Comparison of ENCODE assay signal across 15 cellular contexts in the genomic region with DNA sequence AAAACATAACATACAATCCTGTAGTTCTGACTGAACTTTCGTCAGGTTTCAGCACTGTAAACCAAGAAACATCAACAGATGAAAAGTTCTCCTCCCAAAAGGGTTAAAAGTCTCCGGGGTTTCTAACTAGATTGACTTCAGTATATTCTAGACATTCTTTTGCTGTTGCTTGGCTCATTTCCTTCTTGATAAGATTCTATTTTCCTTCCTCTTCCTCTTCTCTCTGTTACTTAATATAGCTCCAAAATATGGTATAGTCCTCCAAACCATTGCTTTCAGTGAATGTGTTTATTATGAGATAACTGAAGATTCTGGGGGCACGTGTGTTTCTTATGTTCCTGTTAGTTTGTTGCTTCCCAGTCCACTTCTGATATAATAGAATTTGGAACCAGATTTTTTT. TPM values are rescaled to one million over a fixed set of nuclear protein-coding genes. Genes with fewer than 3 reads are reported as not detected.
DNase-seq lines count a peak whose midpoint lies in the region; ATAC-seq lines count a peak whose summit lies in the region.
"Had no signal": no experiment of that assay in that cellular context is flagged by ENCODE, and none has a peak within 500 bp of the region (broad histone marks: within the 10 kb centered on the region; RNA-seq: fewer than 3 reads in every experiment).

No MANE protein-coding gene starts in this region.

- H3K4me1 Mint-ChIP-seq in activated naive CD4-positive, alpha-beta T cell treated with anti-CD3 and anti-CD28 coated beads, Interleukin-2, amount 50 U/mL, for 24 hours, result no peaks in the 10 kb centered on the region
- peaks cover 4% of the 10 kb centered on the region for H3K4me1 Mint-ChIP-seq in activated naive CD4-positive, alpha-beta T cell treated with anti-CD3 and anti-CD28 coated beads for 36 hours (ENCODE audit: low read depth)

- peaks cover 2% of the 10 kb centered on the region for H3K36me3 Mint-ChIP-seq in activated naive CD4-positive, alpha-beta T cell treated with anti-CD3 and anti-CD28 coated beads, Interleukin-2, amount 50 U/mL, for 24 hours
- H3K36me3 Mint-ChIP-seq in activated naive CD4-positive, alpha-beta T cell treated with anti-CD3 and anti-CD28 coated beads for 36 hours (ENCODE audit: low read depth), result no peaks in the 10 kb centered on the region
- H3K36me3 Mint-ChIP-seq: neural progenitor cell had no signal

- no peak for DNase-seq in activated naive CD4-positive, alpha-beta T cell treated with anti-CD3 and anti-CD28 coated beads for 36 hours
- DNase-seq in NCI-H226 (peak; percentile 40), dermis blood vessel endothelial cell (peak; percentile 47), NCI-H748 treated with DMSO at 0.1 percent for 48 hours (lab: John Stamatoyannopoulos, UW) (no peak)
- DNase-seq: activated CD4-positive, alpha-beta T cell treated with anti-CD3 and anti-CD28 coated beads for 48 hours; activated effector memory CD4-positive, alpha-beta T cell treated with Interleukin-2 at 50 U/mL for 16 hours; CD4-positive, alpha-beta memory T cell; psoas muscle; stimulated activated CD4-positive, alpha-beta T cell treated with anti-CD3 and anti-CD28 coated beads, Interleukin-4, amount 100 ng/mL, for 24 hours had no signal

- peaks cover 1% of the 10 kb centered on the region for H3K27me3 Mint-ChIP-seq in activated naive CD4-positive, alpha-beta T cell treated with anti-CD3 and anti-CD28 coated beads, Interleukin-2, amount 50 U/mL, for 24 hours
- peaks cover 6% of the 10 kb centered on the region for H3K27me3 Mint-ChIP-seq in activated naive CD4-positive, alpha-beta T cell treated with anti-CD3 and anti-CD28 coated beads for 36 hours (ENCODE audit: low read depth)

- ATAC-seq in GM21381 (IDR thresholded peaks at IDR 0.05; ENCODE audit: unreplicated experiment) (no peak), GM18861 (IDR thresholded peaks at IDR 0.05; ENCODE audit: unreplicated experiment) (no peak), HG02938 (IDR thresholded peaks at IDR 0.05; ENCODE audit: unreplicated experiment) (no peak)
- ATAC-seq: esophagus mucosa had no signal

- no peak overlapping the region for H3K4me3 Mint-ChIP-seq in activated naive CD4-positive, alpha-beta T cell treated with anti-CD3 and anti-CD28 coated beads, Interleukin-2, amount 50 U/mL, for 24 hours
- H3K4me3 Mint-ChIP-seq in activated naive CD4-positive, alpha-beta T cell treated with anti-CD3 and anti-CD28 coated beads for 36 hours, result no peak overlapping the region
- H3K4me3 Mint-ChIP-seq: CD4-positive, alpha-beta memory T cell; neural progenitor cell had no signal

- peak overlapping the region; percentile 31 for H3K27ac Mint-ChIP-seq in activated naive CD4-positive, alpha-beta T cell treated with anti-CD3 and anti-CD28 coated beads, Interleukin-2, amount 50 U/mL, for 24 hours
- no peak overlapping the region for H3K27ac Mint-ChIP-seq in activated naive CD4-positive, alpha-beta T cell treated with anti-CD3 and anti-CD28 coated beads for 36 hours
- H3K27ac Mint-ChIP-seq: neural progenitor cell had no signal

- intact Hi-C loops in activated naive CD4-positive, alpha-beta T cell treated with anti-CD3 and anti-CD28 coated beads for 36 hours (cut with micrococcal nuclease), result no loop called here

- no peaks in the 10 kb centered on the region for H3K9me3 Mint-ChIP-seq in activated naive CD4-positive, alpha-beta T cell treated with anti-CD3 and anti-CD28 coated beads, Interleukin-2, amount 50 U/mL, for 24 hours
- H3K9me3 Mint-ChIP-seq in activated naive CD4-positive, alpha-beta T cell treated with anti-CD3 and anti-CD28 coated beads for 36 hours, result no peaks in the 10 kb centered on the region
- H3K9me3 Mint-ChIP-seq: neural progenitor cell had no signal

- CTCF ChIA-PET in activated naive CD4-positive, alpha-beta T cell treated with anti-CD3 and anti-CD28 coated beads for 36 hours (lab: Charles Lee), result interaction anchor here (0.6 kb wide), 1 partner anchor 34 kb away, joined by 7 read pairs; no protein-coding TSS in a partner anchor

RNA-seq across cellular contexts. Expression of a gene that starts 46.4 kb away (rescaled TPM):
- 10 to 100 TPM; 10.6 to 12.0 TPM for total RNA-seq in activated naive CD4-positive, alpha-beta T cell treated with anti-CD3 and anti-CD28 coated beads for 36 hours
- 17.4 and 24.0 TPM in 2 replicates for total RNA-seq in dermis blood vessel endothelial cell

Comparison
In these comparisons a context has a peak if more than half of its experiments do, and no peak if none do; other contexts are left out.
1. DNase-seq: peak in NCI-H226 (single experiment) and dermis blood vessel endothelial cell (single experiment); none in activated naive CD4-positive, alpha-beta T cell treated with anti-CD3 and anti-CD28 coated beads for 36 hours (single experiment) and NCI-H748 treated with DMSO at 0.1 percent for 48 hours (single experiment).